22 cellular contexts compared by ENCODE assay signal in the genomic region with DNA sequence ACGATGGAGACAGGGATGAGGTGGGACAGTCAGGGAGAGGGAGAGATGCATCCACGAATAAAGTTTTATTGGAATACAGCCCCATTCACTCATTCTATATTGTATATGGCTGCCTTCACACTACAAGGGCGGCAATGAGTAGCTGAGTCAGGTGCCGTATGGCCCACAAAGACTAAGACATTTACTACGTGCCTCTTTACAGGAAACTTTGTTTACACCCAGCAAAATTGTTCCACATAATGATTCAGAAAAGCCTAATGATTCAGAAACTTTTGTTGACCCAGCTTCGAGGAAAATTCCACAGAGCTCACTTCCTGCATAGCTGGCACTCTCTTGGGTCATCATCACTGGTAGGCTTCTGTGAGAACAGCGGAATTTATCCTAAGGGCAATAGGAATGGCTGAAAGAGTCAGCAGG.
"Had no signal": no experiment of that assay in that cellular context is flagged by ENCODE, and none has a peak within 500 bp of the region (broad histone marks: within the 10 kb centered on the region; RNA-seq: fewer than 3 reads in every experiment).

No MANE protein-coding gene starts in this region.

- H3K4me1 ChIP-seq: esophagus muscularis mucosa, heart right ventricle, spleen, suprapubic skin, tibial artery had no signal

- H3K36me3 ChIP-seq: esophagus muscularis mucosa, heart right ventricle, spleen, suprapubic skin, tibial artery had no signal

- DNase-seq: activated CD8-positive, alpha-beta memory T cell treated with anti-CD3 and anti-CD28 coated beads, Interleukin-2, amount 10 ng/mL, durations not matched to agents 7 days and 5 days; activated CD8-positive, alpha-beta T cell treated with anti-CD3 and anti-CD28 coated beads, Interleukin-2, amount 10 ng/mL, durations not matched to agents 7 days and 5 days; activated naive CD8-positive, alpha-beta T cell treated with anti-CD3 and anti-CD28 coated beads, Interleukin-2, amount 50 U/mL, for 24 hours; activated T-cell treated with anti-CD3 and anti-CD28 coated beads, Interleukin-2, amount 50 U/mL, for 48 hours; amygdala; foreskin melanocyte; heart right ventricle; left cardiac atrium; left ventricle myocardium superior; mucosa of descending colon; posterior cingulate gyrus; right cardiac atrium; spleen; stimulated activated naive CD4-positive, alpha-beta T cell; tibial artery had no signal

- H3K4me3 ChIP-seq: esophagus muscularis mucosa, heart right ventricle, mucosa of descending colon, spleen, suprapubic skin, tibial artery had no signal

- H3K27me3 Mint-ChIP-seq: activated CD8-positive, alpha-beta memory T cell treated with anti-CD3 and anti-CD28 coated beads, Interleukin-2, amount 10 ng/mL, durations not matched to agents 7 days and 5 days; activated naive CD4-positive, alpha-beta T cell treated with anti-CD3 and anti-CD28 coated beads, Interleukin-2, amount 50 U/mL, for 24 hours; activated naive CD8-positive, alpha-beta T cell treated with anti-CD3 and anti-CD28 coated beads, Interleukin-2, amount 50 U/mL, for 24 hours; central memory CD8-positive, alpha-beta T cell; dendritic cell treated with granulocyte-macrophage colony-stimulating factor and Interleukin-4, amounts not matched to agents 40 ng/mL and 50 ng/mL, for 4 days; natural killer cell treated with Interleukin-12 subunit alpha and Interleukin-12 subunit beta and Interleukin-15 and Interleukin-18, amount 100 ng/mL, for 72 hours had no signal

- H3K27ac Mint-ChIP-seq: activated CD8-positive, alpha-beta memory T cell treated with anti-CD3 and anti-CD28 coated beads, Interleukin-2, amount 10 ng/mL, durations not matched to agents 7 days and 5 days; activated CD8-positive, alpha-beta T cell treated with anti-CD3 and anti-CD28 coated beads, Interleukin-2, amount 10 ng/mL, durations not matched to agents 7 days and 5 days; activated naive CD4-positive, alpha-beta T cell treated with anti-CD3 and anti-CD28 coated beads, Interleukin-2, amount 50 U/mL, for 24 hours; activated naive CD8-positive, alpha-beta T cell treated with anti-CD3 and anti-CD28 coated beads, Interleukin-2, amount 50 U/mL, for 24 hours; activated T-helper 2 cell treated with anti-CD3 and anti-CD28 coated beads, Interferon-gamma antibody, Interleukin-2, Interleukin-4, amounts not matched to agents 10 μg/mL and 5 μg/mL and 100 μg/mL, durations not matched to agents 14 hours and 24 hours and 36 hours; dendritic cell treated with granulocyte-macrophage colony-stimulating factor and Interleukin-4, amounts not matched to agents 40 ng/mL and 50 ng/mL, for 4 days; natural killer cell treated with Interleukin-12 subunit alpha and Interleukin-12 subunit beta and Interleukin-15 and Interleukin-18, amount 100 ng/mL, for 72 hours had no signal

- H3K27me3 ChIP-seq: suprapubic skin, tibial artery had no signal

- H3K4me1 Mint-ChIP-seq: activated CD8-positive, alpha-beta memory T cell treated with anti-CD3 and anti-CD28 coated beads, Interleukin-2, amount 10 ng/mL, durations not matched to agents 7 days and 5 days; activated naive CD4-positive, alpha-beta T cell treated with anti-CD3 and anti-CD28 coated beads, Interleukin-2, amount 50 U/mL, for 24 hours; activated naive CD8-positive, alpha-beta T cell treated with anti-CD3 and anti-CD28 coated beads, Interleukin-2, amount 50 U/mL, for 24 hours; central memory CD8-positive, alpha-beta T cell had no signal

- ATAC-seq: activated CD8-positive, alpha-beta memory T cell treated with anti-CD3 and anti-CD28 coated beads, Interleukin-2, amount 10 ng/mL, durations not matched to agents 7 days and 5 days; activated CD8-positive, alpha-beta T cell treated with anti-CD3 and anti-CD28 coated beads, Interleukin-2, amount 10 ng/mL, durations not matched to agents 7 days and 5 days; activated naive CD8-positive, alpha-beta T cell treated with anti-CD3 and anti-CD28 coated beads, Interleukin-2, amount 50 U/mL, for 24 hours; heart right ventricle; left cardiac atrium; left ventricle myocardium superior; mucosa of descending colon; natural killer cell treated with Interleukin-12 subunit alpha and Interleukin-12 subunit beta and Interleukin-15 and Interleukin-18, amount 100 ng/mL, for 72 hours; right cardiac atrium had no signal

- H3K4me3 Mint-ChIP-seq: activated CD8-positive, alpha-beta memory T cell treated with anti-CD3 and anti-CD28 coated beads, Interleukin-2, amount 10 ng/mL, durations not matched to agents 7 days and 5 days; activated CD8-positive, alpha-beta T cell treated with anti-CD3 and anti-CD28 coated beads, Interleukin-2, amount 10 ng/mL, durations not matched to agents 7 days and 5 days; activated naive CD4-positive, alpha-beta T cell treated with anti-CD3 and anti-CD28 coated beads, Interleukin-2, amount 50 U/mL, for 24 hours; activated naive CD8-positive, alpha-beta T cell treated with anti-CD3 and anti-CD28 coated beads, Interleukin-2, amount 50 U/mL, for 24 hours; central memory CD8-positive, alpha-beta T cell; dendritic cell treated with granulocyte-macrophage colony-stimulating factor and Interleukin-4, amounts not matched to agents 40 ng/mL and 50 ng/mL, for 4 days; natural killer cell treated with Interleukin-12 subunit alpha and Interleukin-12 subunit beta and Interleukin-15 and Interleukin-18, amount 100 ng/mL, for 72 hours had no signal

- H3K27ac ChIP-seq: esophagus muscularis mucosa, heart right ventricle, spleen, suprapubic skin, tibial artery had no signal
